30 cellular contexts compared by ENCODE assay signal in genomic region chr7:133313575-133313974, GRCh38.
"Had no signal": no experiment of that assay in that cellular context is flagged by ENCODE, and none has a peak within 500 bp of the region (broad histone marks: within the 10 kb centered on the region; RNA-seq: fewer than 3 reads in every experiment).

No MANE protein-coding gene starts in this region.

- H3K4me3 Mint-ChIP-seq: activated B cell treated with CpG ODN at 0.5 μM for 24 hours; activated naive CD4-positive, alpha-beta T cell treated with anti-CD3 and anti-CD28 coated beads for 36 hours; activated naive CD4-positive, alpha-beta T cell treated with anti-CD3 and anti-CD28 coated beads, Interleukin-2, amount 50 U/mL, for 24 hours; activated naive CD8-positive, alpha-beta T cell treated with anti-CD3 and anti-CD28 coated beads for 36 hours; activated naive CD8-positive, alpha-beta T cell treated with anti-CD3 and anti-CD28 coated beads, Interleukin-2, amount 50 U/mL, for 24 hours; activated T-helper 1 cell treated with anti-CD3 and anti-CD28 coated beads, Interleukin-12 subunit alpha, Interleukin-12 subunit beta, Interleukin-2, Interleukin-4 antibody, amounts not matched to agents 30 ng/mL and 10 ng/mL and 1 ng/mL, durations not matched to agents 14 hours and 24 hours and 36 hours; endodermal cell; T-helper 17 cell; T-helper 2 cell treated with Interferon-gamma antibody and Interleukin-4, amounts not matched to agents 5 μg/mL and 100 μg/mL, for 36 hours had no signal

- DNase-seq: activated B cell treated with CpG ODN at 0.5 μM for 24 hours; activated CD4-positive, alpha-beta T cell treated with anti-CD3 and anti-CD28 coated beads for 48 hours; activated effector memory CD4-positive, alpha-beta T cell treated with anti-CD3 and anti-CD28 coated beads, Interleukin-2, amount 50 U/mL, for 16 hours; activated naive CD4-positive, alpha-beta T cell treated with anti-CD3 and anti-CD28 coated beads for 36 hours; activated naive CD8-positive, alpha-beta T cell treated with anti-CD3 and anti-CD28 coated beads for 36 hours; activated naive CD8-positive, alpha-beta T cell treated with anti-CD3 and anti-CD28 coated beads, Interleukin-2, amount 50 U/mL, for 24 hours; activated T-cell treated with anti-CD3 and anti-CD28 coated beads, Interleukin-2, amount 50 U/mL, for 1 hour; activated T-cell treated with anti-CD3 and anti-CD28 coated beads, Interleukin-2, amount 50 U/mL, for 48 hours; adrenal gland; amygdala; aorta; body of pancreas; caudate nucleus; cerebellar nuclear complex; colonic mucosa; effector CD8-positive, alpha-beta T cell; endodermal cell; foreskin fibroblast; head of caudate nucleus; T-helper 1 cell; T-helper 17 cell; T1000; WERI-Rb-1 had no signal

- H3K4me3 ChIP-seq: adrenal gland, body of pancreas, colonic mucosa had no signal

- H3K9me3 Mint-ChIP-seq: activated B cell treated with CpG ODN at 0.5 μM for 24 hours; activated naive CD4-positive, alpha-beta T cell treated with anti-CD3 and anti-CD28 coated beads for 36 hours; activated naive CD4-positive, alpha-beta T cell treated with anti-CD3 and anti-CD28 coated beads, Interleukin-2, amount 50 U/mL, for 24 hours; activated naive CD8-positive, alpha-beta T cell treated with anti-CD3 and anti-CD28 coated beads for 36 hours; activated naive CD8-positive, alpha-beta T cell treated with anti-CD3 and anti-CD28 coated beads, Interleukin-2, amount 50 U/mL, for 24 hours; activated T-helper 1 cell treated with anti-CD3 and anti-CD28 coated beads, Interleukin-12 subunit alpha, Interleukin-12 subunit beta, Interleukin-2, Interleukin-4 antibody, amounts not matched to agents 30 ng/mL and 10 ng/mL and 1 ng/mL, durations not matched to agents 14 hours and 24 hours and 36 hours; activated T-helper 2 cell treated with anti-CD3 and anti-CD28 coated beads, Interferon-gamma antibody, Interleukin-2, Interleukin-4, amounts not matched to agents 10 μg/mL and 5 μg/mL and 100 μg/mL, durations not matched to agents 14 hours and 24 hours and 36 hours; endodermal cell; T-helper 2 cell treated with Interferon-gamma antibody and Interleukin-4, amounts not matched to agents 5 μg/mL and 100 μg/mL, for 36 hours had no signal

- H3K27me3 ChIP-seq: adrenal gland, body of pancreas, colonic mucosa had no signal

- H3K9me3 ChIP-seq: adrenal gland, body of pancreas, colonic mucosa had no signal

- H3K36me3 ChIP-seq: adrenal gland, colonic mucosa had no signal

- ATAC-seq: activated CD4-positive, CD25-positive, alpha-beta regulatory T cell treated with anti-CD3 and anti-CD28 coated beads, Interleukin-2, amount 50 U/mL, for 24 hours; activated naive CD8-positive, alpha-beta T cell treated with anti-CD3 and anti-CD28 coated beads, Interleukin-2, amount 50 U/mL, for 24 hours; body of pancreas; esophagus mucosa; T-helper 17 cell had no signal

- H3K4me1 Mint-ChIP-seq: activated B cell treated with CpG ODN at 0.5 μM for 24 hours had no signal

- H3K27me3 Mint-ChIP-seq: activated B cell treated with CpG ODN at 0.5 μM for 24 hours; activated naive CD4-positive, alpha-beta T cell treated with anti-CD3 and anti-CD28 coated beads, Interleukin-2, amount 50 U/mL, for 24 hours; activated naive CD8-positive, alpha-beta T cell treated with anti-CD3 and anti-CD28 coated beads for 36 hours; activated naive CD8-positive, alpha-beta T cell treated with anti-CD3 and anti-CD28 coated beads, Interleukin-2, amount 50 U/mL, for 24 hours; T-helper 17 cell had no signal

- H3K27ac Mint-ChIP-seq: activated B cell treated with CpG ODN at 0.5 μM for 24 hours; activated naive CD4-positive, alpha-beta T cell treated with anti-CD3 and anti-CD28 coated beads for 36 hours; activated naive CD4-positive, alpha-beta T cell treated with anti-CD3 and anti-CD28 coated beads, Interleukin-2, amount 50 U/mL, for 24 hours; activated naive CD8-positive, alpha-beta T cell treated with anti-CD3 and anti-CD28 coated beads for 36 hours; activated naive CD8-positive, alpha-beta T cell treated with anti-CD3 and anti-CD28 coated beads, Interleukin-2, amount 50 U/mL, for 24 hours; activated T-helper 1 cell treated with anti-CD3 and anti-CD28 coated beads, Interleukin-12 subunit alpha, Interleukin-12 subunit beta, Interleukin-2, Interleukin-4 antibody, amounts not matched to agents 30 ng/mL and 10 ng/mL and 1 ng/mL, durations not matched to agents 14 hours and 24 hours and 36 hours; activated T-helper 2 cell treated with anti-CD3 and anti-CD28 coated beads, Interferon-gamma antibody, Interleukin-2, Interleukin-4, amounts not matched to agents 10 μg/mL and 5 μg/mL and 100 μg/mL, durations not matched to agents 14 hours and 24 hours and 36 hours; endodermal cell; T-helper 17 cell; T-helper 2 cell treated with Interferon-gamma antibody and Interleukin-4, amounts not matched to agents 5 μg/mL and 100 μg/mL, for 36 hours had no signal

- H3K4me1 ChIP-seq: colonic mucosa had no signal

- H3K27ac ChIP-seq: adrenal gland, body of pancreas, colonic mucosa, WERI-Rb-1 had no signal

- FAIRE-seq: frontal cortex had no signal
